ENCODE assay signal across 24 cellular contexts in the genomic region with DNA sequence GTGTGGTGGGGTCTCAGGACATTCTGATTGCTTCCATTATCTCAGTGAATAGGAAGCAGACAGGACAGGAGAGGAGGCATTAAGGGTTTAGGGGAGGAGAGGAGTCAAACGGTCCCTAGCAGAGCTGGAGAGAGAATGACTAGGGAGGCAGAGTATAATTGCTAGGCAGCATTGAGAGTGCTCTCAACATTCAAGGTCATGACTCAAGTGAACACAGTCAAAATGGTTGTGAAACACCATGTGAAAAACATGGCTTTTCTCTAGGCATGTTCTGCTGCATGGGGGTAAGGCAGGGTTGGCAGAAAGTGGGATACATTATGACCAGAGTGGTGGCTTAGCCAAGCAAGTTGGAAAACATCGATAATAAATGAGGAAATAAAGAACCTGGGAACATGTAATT. TPM values are rescaled to one million over a fixed set of nuclear protein-coding genes. Genes with fewer than 3 reads are reported as not detected.
DNase-seq lines count a peak whose midpoint lies in the region; ATAC-seq and TF ChIP-seq lines count a peak whose summit lies in the region.
"Had no signal": no experiment of that assay in that cellular context is flagged by ENCODE, and none has a peak within 500 bp of the region (broad histone marks: within the 10 kb centered on the region; RNA-seq: fewer than 3 reads in every experiment).

No MANE protein-coding gene starts in this region.

- no peaks in the 10 kb centered on the region for H3K36me3 ChIP-seq in aorta (ENCODE audit: control insufficient read depth in 1 of 2, insufficient read depth in 2 of 2, low read length in 1 of 2)
- H3K36me3 ChIP-seq: HAP-1, heart right ventricle, prostate gland had no signal

- no peak overlapping the region for H3K27ac ChIP-seq in aorta (ENCODE audit: low read depth in 1 of 2, low read length in 2 of 2)
- H3K27ac ChIP-seq: heart right ventricle, prostate gland had no signal

- 67 to 68% methylated on average over 2 of the region's 2 CpGs for WGBS in aorta, 2 donors

- intact Hi-C loops in aorta (cut with DNase I), result loop anchor here in 1 of 2 donors (5.0 kb wide), 1 partner anchor 72 kb away; no protein-coding TSS in a partner anchor

- no peak overlapping the region for H3K4me3 Mint-ChIP-seq in activated T-cell treated with anti-CD3 and anti-CD28 coated beads, Interleukin-2, amount 50 U/mL, for 72 hours
- H3K4me3 Mint-ChIP-seq in activated T-cell treated with anti-CD3 and anti-CD28 coated beads, Interleukin-2, amount 50 U/mL, for 24 hours, result no peak overlapping the region
- H3K4me3 Mint-ChIP-seq in stimulated activated memory B cell treated with anti-CD40 and anti-IgM and Interleukin-4, amounts not matched to agents 10 μg/mL and 1 μg/mL and 100 μg/mL, for 72 hours, result no peak overlapping the region
- H3K4me3 Mint-ChIP-seq: CD4-positive, alpha-beta memory T cell; nephron progenitor cell; stimulated activated naive B cell treated with anti-CD40 and anti-IgM and Interleukin-4, amounts not matched to agents 10 μg/mL and 1 μg/mL and 100 μg/mL, for 72 hours; type B pancreatic cell had no signal

- TF ChIP-seq CTCF in fibroblast of pulmonary artery (IDR thresholded peaks at IDR 0.05; ENCODE audit: low read length, missing control alignments), result no peak

- peak; percentile 40 to 50 for ATAC-seq in activated T-cell treated with anti-CD3 and anti-CD28 coated beads, Interleukin-2, amount 50 U/mL, for 72 hours (replicated peaks in 1 of 2)
- ATAC-seq in stimulated activated memory B cell treated with anti-CD40 and anti-IgM and Interleukin-4, amounts not matched to agents 10 μg/mL and 1 μg/mL and 100 μg/mL, for 72 hours, result peak; percentile 12
- ATAC-seq in aorta (ENCODE audit: low FRiP score) (no peak), GM19397 (IDR thresholded peaks at IDR 0.05; ENCODE audit: unreplicated experiment) (no peak)
- ATAC-seq: A549, heart right ventricle had no signal

- peaks cover 14% of the 10 kb centered on the region for H3K27me3 Mint-ChIP-seq in activated T-cell treated with anti-CD3 and anti-CD28 coated beads, Interleukin-2, amount 50 U/mL, for 72 hours (ENCODE audit: low read depth)
- peaks cover 12% of the 10 kb centered on the region for H3K27me3 Mint-ChIP-seq in activated T-cell treated with anti-CD3 and anti-CD28 coated beads, Interleukin-2, amount 50 U/mL, for 24 hours
- H3K27me3 Mint-ChIP-seq in stimulated activated memory B cell treated with anti-CD40 and anti-IgM and Interleukin-4, amounts not matched to agents 10 μg/mL and 1 μg/mL and 100 μg/mL, for 72 hours, result no peaks in the 10 kb centered on the region
- H3K27me3 Mint-ChIP-seq: stimulated activated naive B cell treated with anti-CD40 and anti-IgM and Interleukin-4, amounts not matched to agents 10 μg/mL and 1 μg/mL and 100 μg/mL, for 72 hours had no signal

- no peaks in the 10 kb centered on the region for H3K27me3 ChIP-seq in aorta (ENCODE audit: control insufficient read depth in 1 of 2, insufficient read depth in 2 of 2, low read length in 1 of 2)
- H3K27me3 ChIP-seq: heart right ventricle had no signal

- DNase-seq in activated T-cell treated with anti-CD3 and anti-CD28 coated beads, Interleukin-2, amount 50 U/mL, for 72 hours, result no peak
- DNase-seq in activated T-cell treated with anti-CD3 and anti-CD28 coated beads, Interleukin-2, amount 50 U/mL, for 24 hours, result no peak
- peak; percentile 71 for DNase-seq in NCI-H2227 treated with DMSO at 0.1 percent for 48 hours (lab: John Stamatoyannopoulos, UW)
- DNase-seq in fibroblast of pulmonary artery (ENCODE audit: low read depth), result peak; percentile 60
- DNase-seq in aorta, result no peak
- DNase-seq in activated gamma-delta T cell treated with Interleukin-2 at 50 U/mL for 16 hours, result no peak
- DNase-seq: activated naive CD4-positive, alpha-beta T cell treated with Interleukin-2 at 50 U/mL for 16 hours; CD4-positive, alpha-beta memory T cell; cortex of kidney; DMS79; heart right ventricle; Karpas-422; kidney; nephron progenitor cell; SIG-M5; stimulated activated CD4-positive, alpha-beta T cell treated with anti-CD3 and anti-CD28 coated beads, Interleukin-12 subunit alpha, Interleukin-12 subunit beta, amount 100 ng/mL, for 4 hours; stimulated activated naive B cell treated with anti-CD40 and anti-IgM and Interleukin-4, amounts not matched to agents 10 μg/mL and 1 μg/mL and 100 μg/mL, for 72 hours; T-helper 2 cell had no signal

- peaks cover under 1% of the 10 kb centered on the region for H3K4me1 Mint-ChIP-seq in activated T-cell treated with anti-CD3 and anti-CD28 coated beads, Interleukin-2, amount 50 U/mL, for 72 hours (ENCODE audit: low read depth)
- peaks cover 2% of the 10 kb centered on the region for H3K4me1 Mint-ChIP-seq in activated T-cell treated with anti-CD3 and anti-CD28 coated beads, Interleukin-2, amount 50 U/mL, for 24 hours (ENCODE audit: low read depth)
- peaks cover 13% of the 10 kb centered on the region for H3K4me1 Mint-ChIP-seq in stimulated activated memory B cell treated with anti-CD40 and anti-IgM and Interleukin-4, amounts not matched to agents 10 μg/mL and 1 μg/mL and 100 μg/mL, for 72 hours
- H3K4me1 Mint-ChIP-seq: CD4-positive, alpha-beta memory T cell had no signal

- H3K36me3 Mint-ChIP-seq in activated T-cell treated with anti-CD3 and anti-CD28 coated beads, Interleukin-2, amount 50 U/mL, for 72 hours (ENCODE audit: insufficient read depth in 2 of 2), result no peaks in the 10 kb centered on the region
- no peaks in the 10 kb centered on the region for H3K36me3 Mint-ChIP-seq in activated T-cell treated with anti-CD3 and anti-CD28 coated beads, Interleukin-2, amount 50 U/mL, for 24 hours (ENCODE audit: low read depth)
- H3K36me3 Mint-ChIP-seq in stimulated activated memory B cell treated with anti-CD40 and anti-IgM and Interleukin-4, amounts not matched to agents 10 μg/mL and 1 μg/mL and 100 μg/mL, for 72 hours, result no peaks in the 10 kb centered on the region
- H3K36me3 Mint-ChIP-seq: CD4-positive, alpha-beta memory T cell; stimulated activated naive B cell treated with anti-CD40 and anti-IgM and Interleukin-4, amounts not matched to agents 10 μg/mL and 1 μg/mL and 100 μg/mL, for 72 hours; type B pancreatic cell had no signal

- H3K4me1 ChIP-seq in aorta (ENCODE audit: control insufficient read depth in 1 of 2, insufficient read depth in 2 of 2, low read length in 2 of 2), result peaks cover 0 to 3% of the 10 kb centered on the region in 2 donors
- H3K4me1 ChIP-seq: HAP-1, prostate gland had no signal

- H3K27ac Mint-ChIP-seq in activated T-cell treated with anti-CD3 and anti-CD28 coated beads, Interleukin-2, amount 50 U/mL, for 72 hours, result no peak overlapping the region
- H3K27ac Mint-ChIP-seq in activated T-cell treated with anti-CD3 and anti-CD28 coated beads, Interleukin-2, amount 50 U/mL, for 24 hours, result no peak overlapping the region
- no peak overlapping the region for H3K27ac Mint-ChIP-seq in stimulated activated memory B cell treated with anti-CD40 and anti-IgM and Interleukin-4, amounts not matched to agents 10 μg/mL and 1 μg/mL and 100 μg/mL, for 72 hours
- H3K27ac Mint-ChIP-seq: CD4-positive, alpha-beta memory T cell; nephron progenitor cell; stimulated activated naive B cell treated with anti-CD40 and anti-IgM and Interleukin-4, amounts not matched to agents 10 μg/mL and 1 μg/mL and 100 μg/mL, for 72 hours; type B pancreatic cell had no signal

- H3K9me3 ChIP-seq in aorta (ENCODE audit: control insufficient read depth, low read length), result no peaks in the 10 kb centered on the region
- H3K9me3 ChIP-seq: A549, HAP-1, heart right ventricle, prostate gland had no signal

- H3K4me3 ChIP-seq in fibroblast of pulmonary artery (replicated peaks; ENCODE audit: low read depth, low read length), result no peak overlapping the region
- no peak overlapping the region for H3K4me3 ChIP-seq in aorta (ENCODE audit: low read length in 2 of 2)
- H3K4me3 ChIP-seq: A549, HAP-1, heart right ventricle, prostate gland had no signal

- no peaks in the 10 kb centered on the region for H3K9me3 Mint-ChIP-seq in activated T-cell treated with anti-CD3 and anti-CD28 coated beads, Interleukin-2, amount 50 U/mL, for 72 hours
- H3K9me3 Mint-ChIP-seq in activated T-cell treated with anti-CD3 and anti-CD28 coated beads, Interleukin-2, amount 50 U/mL, for 24 hours, result no peaks in the 10 kb centered on the region
- peaks cover 3% of the 10 kb centered on the region for H3K9me3 Mint-ChIP-seq in stimulated activated memory B cell treated with anti-CD40 and anti-IgM and Interleukin-4, amounts not matched to agents 10 μg/mL and 1 μg/mL and 100 μg/mL, for 72 hours

RNA-seq across cellular contexts. Expression of a gene that starts 19.5 kb away (rescaled TPM):
- total RNA-seq in activated T-cell treated with anti-CD3 and anti-CD28 coated beads, Interleukin-2, amount 50 U/mL, for 72 hours, result 1 to 10 TPM; 4.6 TPM
- 10 to 100 TPM; 22.4 to 45.1 TPM for total RNA-seq in aorta
- 1 to 10 TPM; 3.9 to 4.4 TPM for polyA plus RNA-seq in aorta

Comparison
In these comparisons a context has a peak if more than half of its experiments do, and no peak if none do; other contexts are left out.
1. ATAC-seq: peak in activated T-cell treated with anti-CD3 and anti-CD28 coated beads, Interleukin-2, amount 50 U/mL, for 72 hours (2 of 2) and stimulated activated memory B cell treated with anti-CD40 and anti-IgM and Interleukin-4, amounts not matched to agents 10 μg/mL and 1 μg/mL and 100 μg/mL, for 72 hours (single experiment); none in aorta (single experiment) and GM19397 (single experiment).
2. DNase-seq: peak in NCI-H2227 treated with DMSO at 0.1 percent for 48 hours (single experiment) and fibroblast of pulmonary artery (single experiment); none in activated T-cell treated with anti-CD3 and anti-CD28 coated beads, Interleukin-2, amount 50 U/mL, for 72 hours (0 of 2), activated T-cell treated with anti-CD3 and anti-CD28 coated beads, Interleukin-2, amount 50 U/mL, for 24 hours (single experiment), aorta (0 of 2) and activated gamma-delta T cell treated with Interleukin-2 at 50 U/mL for 16 hours (single experiment).
3. RNA of a gene that starts 19.5 kb away (total RNA-seq): 22.4 to 45.1 TPM in aorta; 4.6 TPM in activated T-cell treated with anti-CD3 and anti-CD28 coated beads, Interleukin-2, amount 50 U/mL, for 72 hours; every median in the first group is over 4 times any median in the second.